Comparison of ENCODE assay signal across 11 cellular contexts in genomic region chr2:45275235-45275805, GRCh38.
DNase-seq lines count a peak whose midpoint lies in the region; ATAC-seq and TF ChIP-seq lines count a peak whose summit lies in the region.
"Had no signal": no experiment of that assay in that cellular context is flagged by ENCODE, and none has a peak within 500 bp of the region (broad histone marks: within the 10 kb centered on the region; RNA-seq: fewer than 3 reads in every experiment).

No MANE protein-coding gene starts in this region.

- H3K79me2 ChIP-seq in PC-3 (ENCODE audit: low read length) (no peaks in the 10 kb centered on the region), trophoblast cell (ENCODE audit: control insufficient read depth, insufficient read depth, low read length, poor library complexity) (peaks cover 2% of the 10 kb centered on the region)

- H2BK120ac ChIP-seq in trophoblast cell (ENCODE audit: insufficient read depth, low read length, poor library complexity), result no peak overlapping the region

- TF ChIP-seq CTCF in PC-3 (conservative IDR thresholded peaks at IDR 0.05; ENCODE audit: low read depth, low read length) (no peak), epithelial cell of proximal tubule (conservative IDR thresholded peaks at IDR 0.05; ENCODE audit: low read depth, low read length) (no peak)

- BruUV-seq in PC-3 (replicated peaks; lab: Mats Ljungman, UMichigan), result no TSS peak

- no peaks in the 10 kb centered on the region for H3K79me1 ChIP-seq in trophoblast cell (ENCODE audit: low read length)

- no peak overlapping the region for H3K4ac ChIP-seq in trophoblast cell (ENCODE audit: low read depth, low read length)

- CTCF ChIA-PET in PC-3 (lab: Charles Lee), result no interaction called here

- intact Hi-C loops in PC-3 (cut with micrococcal nuclease), result loop anchor here (5.0 kb wide), 1 partner anchor 103 kb away; no protein-coding TSS in a partner anchor

- H3K4me3 ChIP-seq in PC-3 (ENCODE audit: low read length), result no peak overlapping the region
- no peak overlapping the region for H3K4me3 ChIP-seq in epithelial cell of proximal tubule (ENCODE audit: low read depth, low read length)
- H3K4me3 ChIP-seq in trophoblast cell (ENCODE audit: low read depth, low read length), result no peak overlapping the region

- H3K27ac ChIP-seq in PC-3 (ENCODE audit: low read length) (peak overlapping the region; percentile 93), trophoblast cell (ENCODE audit: low read depth, low read length) (peak overlapping the region; percentile 40)
- H3K27ac ChIP-seq: neutrophil had no signal

- DNase-seq in EH (ENCODE audit: low read depth) (peak; percentile 76), PC-3 (peak; percentile 94), epithelial cell of proximal tubule (ENCODE audit: low read depth) (peak; percentile 68), trophoblast cell (peak; percentile 32 to 63), NCI-H187 treated with DMSO at 0.1 percent for 48 hours (lab: John Stamatoyannopoulos, UW) (no peak)
- DNase-seq: activated CD4-positive, alpha-beta T cell treated with anti-CD3 and anti-CD28 coated beads for 1 hour; activated gamma-delta T cell treated with Interleukin-2 at 50 U/mL for 16 hours had no signal

- H3K36me3 ChIP-seq in PC-3 (ENCODE audit: low read depth, low read length) (no peaks in the 10 kb centered on the region), trophoblast cell (ENCODE audit: control insufficient read depth in 1 of 2, insufficient read depth in 2 of 2, low read length in 2 of 2) (no peaks in the 10 kb centered on the region)
- H3K36me3 ChIP-seq: neutrophil had no signal

- peak overlapping the region; percentile 26 for H4K91ac ChIP-seq in trophoblast cell (ENCODE audit: low read depth, low read length)

- H4K8ac ChIP-seq in trophoblast cell (ENCODE audit: low read depth, low read length), result no peak overlapping the region

- ATAC-seq in PC-3 (peak; percentile 57), GM19467 (IDR thresholded peaks at IDR 0.05; ENCODE audit: unreplicated experiment) (no peak), GM21390 (IDR thresholded peaks at IDR 0.05; ENCODE audit: unreplicated experiment) (no peak), HG02852 (IDR thresholded peaks at IDR 0.05; ENCODE audit: unreplicated experiment) (no peak)

- no peak overlapping the region for H2AK5ac ChIP-seq in trophoblast cell (ENCODE audit: low read length)

- H3K23ac ChIP-seq in trophoblast cell (ENCODE audit: low read length), result no peak overlapping the region

- peak overlapping the region; percentile 54 for H3K9ac ChIP-seq in PC-3 (ENCODE audit: low read length)
- no peak overlapping the region for H3K9ac ChIP-seq in trophoblast cell (ENCODE audit: low read length)

- H2AFZ ChIP-seq in PC-3 (ENCODE audit: low read length) (no peak overlapping the region), trophoblast cell (ENCODE audit: insufficient read depth, low read length, poor library complexity) (no peak overlapping the region)

- peak overlapping the region; percentile 42 for H2BK12ac ChIP-seq in trophoblast cell (ENCODE audit: low read length)

- H3K9me2 ChIP-seq in PC-3 (replicated peaks; ENCODE audit: low read length), result no peaks in the 10 kb centered on the region

- no peaks in the 10 kb centered on the region for H4K20me1 ChIP-seq in PC-3 (ENCODE audit: low read length)

- H3K14ac ChIP-seq in trophoblast cell (ENCODE audit: low read length), result no peak overlapping the region

- no peaks in the 10 kb centered on the region for H3K27me3 ChIP-seq in PC-3 (ENCODE audit: low read length)
- H3K27me3 ChIP-seq in trophoblast cell (ENCODE audit: insufficient read depth, low read length), result no peaks in the 10 kb centered on the region
- H3K27me3 ChIP-seq: neutrophil had no signal

- no peak overlapping the region for H2BK5ac ChIP-seq in trophoblast cell (ENCODE audit: low read depth, low read length, poor library complexity)

- no peaks in the 10 kb centered on the region for H3K9me3 ChIP-seq in PC-3 (ENCODE audit: low read length)
- H3K9me3 ChIP-seq in trophoblast cell (ENCODE audit: insufficient read depth, low read depth, low read length), result peaks cover 3% of the 10 kb centered on the region
- H3K9me3 ChIP-seq: neutrophil had no signal

- no peak overlapping the region for H3K18ac ChIP-seq in trophoblast cell (ENCODE audit: low read length)

- H3K4me2 ChIP-seq in PC-3 (ENCODE audit: low read length), result peak overlapping the region; percentile 60
- H3K4me2 ChIP-seq in trophoblast cell (ENCODE audit: low read length), result no peak overlapping the region

- no CpG with 5 or more reads among the region's 4 CpGs for WGBS in trophoblast cell (ENCODE audit: extremely low coverage, insufficient coverage, insufficient read length)

- POLR2A ChIA-PET in PC-3 (lab: Charles Lee; ENCODE audit: unreplicated experiment), result no interaction called here

- H3K4me1 ChIP-seq in PC-3 (ENCODE audit: insufficient read depth, low read length), result peaks cover 80% of the 10 kb centered on the region
- peaks cover 12 to 13% of the 10 kb centered on the region in 2 experiments for H3K4me1 ChIP-seq in trophoblast cell (ENCODE audit: control insufficient read depth in 1 of 2, insufficient read depth in 2 of 2, low read length in 2 of 2)

- H3F3A ChIP-seq in PC-3 (ENCODE audit: low read length, unreplicated experiment), result peaks cover 8% of the 10 kb centered on the region

- no peak overlapping the region for H4K12ac ChIP-seq in trophoblast cell (ENCODE audit: low read depth, low read length)
